ENCODE assay signal across 19 cellular contexts in genomic region chr6:38290133-38290801, GRCh38.
DNase-seq lines count a peak whose midpoint lies in the region; ATAC-seq and TF ChIP-seq lines count a peak whose summit lies in the region.
"Had no signal": no experiment of that assay in that cellular context is flagged by ENCODE, and none has a peak within 500 bp of the region (broad histone marks: within the 10 kb centered on the region; RNA-seq: fewer than 3 reads in every experiment).

No MANE protein-coding gene starts in this region.

- H3K9me3 Mint-ChIP-seq in stimulated activated memory B cell treated with anti-CD40 and anti-IgM and Interleukin-4, amounts not matched to agents 10 μg/mL and 1 μg/mL and 100 μg/mL, for 72 hours, result peaks cover 7% of the 10 kb centered on the region

- no peaks in the 10 kb centered on the region for H3F3A ChIP-seq in Loucy (ENCODE audit: low read depth)

- peaks cover 50% of the 10 kb centered on the region for H3K36me3 Mint-ChIP-seq in stimulated activated memory B cell treated with anti-CD40 and anti-IgM and Interleukin-4, amounts not matched to agents 10 μg/mL and 1 μg/mL and 100 μg/mL, for 72 hours

- no peaks in the 10 kb centered on the region for H3K36me3 ChIP-seq in Loucy (ENCODE audit: insufficient read depth, low read length)
- no peaks in the 10 kb centered on the region for H3K36me3 ChIP-seq in prostate gland
- H3K36me3 ChIP-seq: BE2C had no signal

- intact Hi-C loops in Right ventricle myocardium superior (cut with DNase I), result no loop called here
- intact Hi-C loops in right cardiac atrium (cut with DNase I), result no loop called here
- intact Hi-C loops in prostate gland (cut with DNase I), result no loop called here

- H3K27ac ChIP-seq in right cardiac atrium (ENCODE audit: low read length) (peak overlapping the region; percentile 2), prostate gland (no peak overlapping the region)
- H3K27ac ChIP-seq: HL-60 had no signal

- H3K79me2 ChIP-seq in Loucy (ENCODE audit: insufficient read depth, low read length), result no peaks in the 10 kb centered on the region

- no peak for DNase-seq in Right ventricle myocardium superior
- no peak for DNase-seq in right cardiac atrium
- DNase-seq in foreskin fibroblast, result no peak
- no peak for DNase-seq in prostate gland (ENCODE audit: low spot score)
- no peak for DNase-seq in NAMALWA (ENCODE audit: low spot score)
- DNase-seq: BE2C, EL, GF-D8, HFFc6, KG1, NCI-H1105, NCI-H2029 treated with DMSO at 0.1 percent for 48 hours, NCI-H2171, NCI-H526, OCI-M1 had no signal

- no peaks in the 10 kb centered on the region for H3K27me3 ChIP-seq in Loucy (ENCODE audit: insufficient read depth, low read length, poor library complexity, severe bottlenecking)
- no peaks in the 10 kb centered on the region for H3K27me3 ChIP-seq in right cardiac atrium (ENCODE audit: control insufficient read depth, insufficient read depth)
- no peaks in the 10 kb centered on the region for H3K27me3 ChIP-seq in prostate gland (replicated peaks; ENCODE audit: insufficient read depth)
- H3K27me3 ChIP-seq: BE2C had no signal

- peak; percentile 82 for ATAC-seq in Right ventricle myocardium superior (ENCODE audit: poor library complexity)
- ATAC-seq in right cardiac atrium, result peak in 1 of 2 donors; percentile 34
- no peak for ATAC-seq in stimulated activated memory B cell treated with anti-CD40 and anti-IgM and Interleukin-4, amounts not matched to agents 10 μg/mL and 1 μg/mL and 100 μg/mL, for 72 hours
- ATAC-seq in GM18519 (IDR thresholded peaks at IDR 0.05; ENCODE audit: low FRiP score, unreplicated experiment), result no peak

- H3K9me3 ChIP-seq in Loucy (ENCODE audit: insufficient read depth, low read depth, low read length), result no peaks in the 10 kb centered on the region; the same call in 1 of the 2 replicates
- no peaks in the 10 kb centered on the region for H3K9me3 ChIP-seq in right cardiac atrium (ENCODE audit: control insufficient read depth, low read length)
- no peaks in the 10 kb centered on the region for H3K9me3 ChIP-seq in prostate gland
- H3K9me3 ChIP-seq: BE2C had no signal

- H3K9ac ChIP-seq in Loucy (ENCODE audit: low read depth, low read length, poor library complexity, severe bottlenecking), result peak overlapping the region; percentile 22

- peak overlapping the region; percentile 38 for H3K4me2 ChIP-seq in Loucy (ENCODE audit: low read depth, low read length, poor library complexity, severe bottlenecking)

- H3K4me3 Mint-ChIP-seq in stimulated activated memory B cell treated with anti-CD40 and anti-IgM and Interleukin-4, amounts not matched to agents 10 μg/mL and 1 μg/mL and 100 μg/mL, for 72 hours, result no peak overlapping the region
- H3K4me3 Mint-ChIP-seq: HFFc6 had no signal

- TF ChIP-seq POLR2A in prostate gland (IDR thresholded peaks at IDR 0.05), result no peak

- TF ChIP-seq CTCF in Loucy (conservative IDR thresholded peaks at IDR 0.05; ENCODE audit: low read length), result no peak
- TF ChIP-seq CTCF in foreskin fibroblast (IDR thresholded peaks at IDR 0.05; ENCODE audit: low read depth, low read length), result no peak
- TF ChIP-seq CTCF in prostate gland (IDR thresholded peaks at IDR 0.05), result no peak

- H2AFZ ChIP-seq in Loucy (ENCODE audit: low read length), result no peak overlapping the region

- no peaks in the 10 kb centered on the region for H3K9me2 ChIP-seq in Loucy (replicated peaks; ENCODE audit: low read depth, low read length)

- WGBS in right cardiac atrium, result 46% methylated on average over 3 of the region's 3 CpGs
- WGBS in prostate gland, result 53% methylated on average over 3 of the region's 3 CpGs

- H3K4me3 ChIP-seq in Loucy (ENCODE audit: low read length, poor library complexity, severe bottlenecking) (peak overlapping the region; percentile 25), right cardiac atrium (ENCODE audit: low read length) (no peak overlapping the region), foreskin fibroblast (ENCODE audit: low read depth in 1 of 2, low read length in 2 of 2) (no peak overlapping the region), prostate gland (no peak overlapping the region)

- no peaks in the 10 kb centered on the region for H3K4me1 Mint-ChIP-seq in stimulated activated memory B cell treated with anti-CD40 and anti-IgM and Interleukin-4, amounts not matched to agents 10 μg/mL and 1 μg/mL and 100 μg/mL, for 72 hours

- peak overlapping the region; percentile 32 for H3K27ac Mint-ChIP-seq in stimulated activated memory B cell treated with anti-CD40 and anti-IgM and Interleukin-4, amounts not matched to agents 10 μg/mL and 1 μg/mL and 100 μg/mL, for 72 hours
- H3K27ac Mint-ChIP-seq: HFFc6 had no signal

- H3K27me3 Mint-ChIP-seq in stimulated activated memory B cell treated with anti-CD40 and anti-IgM and Interleukin-4, amounts not matched to agents 10 μg/mL and 1 μg/mL and 100 μg/mL, for 72 hours, result no peaks in the 10 kb centered on the region

- H4K20me1 ChIP-seq in Loucy (ENCODE audit: insufficient read depth, low read length, poor library complexity, severe bottlenecking), result no peaks in the 10 kb centered on the region

- H3K4me1 ChIP-seq in Loucy (ENCODE audit: insufficient read depth, low read length, poor library complexity, severe bottlenecking) (peaks cover 36% of the 10 kb centered on the region), right cardiac atrium (ENCODE audit: control insufficient read depth, insufficient read depth, low read length) (no peaks in the 10 kb centered on the region), prostate gland (replicated peaks) (no peaks in the 10 kb centered on the region)
- H3K4me1 ChIP-seq: BE2C had no signal
